21 cellular contexts compared by ENCODE assay signal in the genomic region with DNA sequence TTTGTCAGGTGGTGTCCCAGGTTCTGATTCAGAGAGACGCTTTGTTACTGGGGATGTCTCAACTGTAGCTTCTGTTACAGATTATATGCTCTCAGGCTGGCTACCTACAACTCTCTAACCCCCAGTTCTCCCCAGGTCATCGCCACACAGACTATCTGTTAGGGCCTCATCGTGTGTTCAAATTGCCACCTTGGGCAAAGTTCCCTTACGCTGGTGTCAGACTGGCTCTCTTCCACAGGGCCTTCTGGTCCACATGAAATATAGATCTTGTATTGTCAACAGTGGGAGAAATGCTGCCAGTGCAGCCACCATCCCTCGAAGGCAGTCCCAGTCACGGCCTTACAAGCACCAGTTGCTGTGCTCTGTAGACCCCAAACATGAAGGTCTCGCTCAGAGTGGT.
"Had no signal": no experiment of that assay in that cellular context is flagged by ENCODE, and none has a peak within 500 bp of the region (broad histone marks: within the 10 kb centered on the region; RNA-seq: fewer than 3 reads in every experiment).

No MANE protein-coding gene starts in this region.

- DNase-seq: dermis blood vessel endothelial cell; dorsolateral prefrontal cortex; effector CD4-positive, alpha-beta T cell; effector memory CD4-positive, alpha-beta T cell; foreskin keratinocyte; heart left ventricle; hypothalamus; immature natural killer cell; islet precursor cell; left cardiac atrium; left ventricle myocardium inferior; lower lobe of right lung; mesendoderm; midbrain had no signal

- H3K27ac ChIP-seq: coronary artery, dorsolateral prefrontal cortex, esophagus muscularis mucosa, foreskin keratinocyte, gastroesophageal sphincter, heart left ventricle, hepatocyte, left ventricle myocardium inferior, lower lobe of right lung had no signal

- H3K9me3 ChIP-seq: esophagus muscularis mucosa, gastroesophageal sphincter, heart left ventricle, left ventricle myocardium inferior, lower lobe of right lung had no signal

- ATAC-seq: foreskin keratinocyte, gastroesophageal sphincter, heart left ventricle, left cardiac atrium, lower lobe of right lung had no signal

- H3K4me3 ChIP-seq: coronary artery, dorsolateral prefrontal cortex, esophagus muscularis mucosa, gastroesophageal sphincter, heart left ventricle, hepatocyte, left ventricle myocardium inferior, lower lobe of right lung had no signal

- FAIRE-seq: colon, endothelial cell of umbilical vein, frontal cortex had no signal

- H3K4me2 ChIP-seq: hepatocyte had no signal

- H3K27me3 ChIP-seq: dorsolateral prefrontal cortex, esophagus muscularis mucosa, foreskin keratinocyte, gastroesophageal sphincter, heart left ventricle, hepatocyte had no signal

- H3K4me1 ChIP-seq: esophagus muscularis mucosa, foreskin keratinocyte, gastroesophageal sphincter, heart left ventricle, left ventricle myocardium inferior, lower lobe of right lung had no signal

- H2AFZ ChIP-seq: hepatocyte had no signal

- H3K36me3 ChIP-seq: gastroesophageal sphincter, lower lobe of right lung had no signal

- H3K79me2 ChIP-seq: hepatocyte had no signal
